In the genomic region with DNA sequence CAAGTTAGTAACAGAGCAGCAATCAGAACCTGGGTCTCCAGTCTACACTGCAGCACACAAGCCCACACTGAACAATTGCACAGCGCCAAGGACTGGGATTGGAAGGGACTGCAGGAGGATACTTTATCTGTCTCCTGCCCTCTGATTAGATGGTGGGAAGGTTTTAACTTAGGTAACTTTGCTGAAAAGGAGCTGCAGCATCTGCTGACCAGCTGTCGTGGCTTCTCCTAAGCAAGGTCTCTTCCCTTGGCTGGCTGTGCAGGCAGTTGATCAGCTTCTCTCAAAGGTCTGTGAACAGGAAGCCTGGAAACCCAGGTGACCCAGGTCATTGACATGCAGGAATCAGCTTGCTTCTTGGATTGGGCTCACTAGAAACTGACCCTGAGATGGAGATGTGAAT, we compare ENCODE assay signal across 20 cellular contexts.
"Had no signal": no experiment of that assay in that cellular context is flagged by ENCODE, and none has a peak within 500 bp of the region (broad histone marks: within the 10 kb centered on the region; RNA-seq: fewer than 3 reads in every experiment).

No MANE protein-coding gene starts in this region.

- H3K27me3 ChIP-seq: right atrium auricular region, uterus had no signal

- H3K4me3 ChIP-seq: esophagus muscularis mucosa, gastrocnemius medialis, heart right ventricle, mucosa of descending colon, right atrium auricular region, stomach, uterus had no signal

- FAIRE-seq: islet of Langerhans, small intestine had no signal

- DNase-seq: effector memory CD8-positive, alpha-beta T cell; gastrocnemius medialis; heart right ventricle; hypothalamus; mammary epithelial cell; mucosa of descending colon; naive thymus-derived CD8-positive, alpha-beta T cell; posterior cingulate gyrus; small intestine; stimulated activated CD4-positive, alpha-beta T cell treated with anti-CD3 and anti-CD28 coated beads, Interleukin-12 subunit alpha, Interleukin-12 subunit beta, amount 100 ng/mL, for 4 hours; stimulated activated naive CD4-positive, alpha-beta T cell; stomach; substantia nigra; trophoblast cell; uterus had no signal

- H3K36me3 ChIP-seq: esophagus muscularis mucosa, gastrocnemius medialis, heart right ventricle, right atrium auricular region, stomach, uterus had no signal

- ATAC-seq: effector memory CD8-positive, alpha-beta T cell; gastrocnemius medialis; left lobe of liver; mucosa of descending colon; naive thymus-derived CD8-positive, alpha-beta T cell had no signal

- H3K9me3 ChIP-seq: esophagus muscularis mucosa, gastrocnemius medialis, heart right ventricle, mucosa of descending colon, right atrium auricular region, uterus had no signal

- H3K4me1 ChIP-seq: gastrocnemius medialis, uterus had no signal

- H3K27ac ChIP-seq: epithelial cell of prostate, esophagus muscularis mucosa, gastrocnemius medialis, heart right ventricle, right atrium auricular region, stomach, uterus had no signal
